Comparison of ENCODE assay signal across 2 cellular contexts in the genomic region with DNA sequence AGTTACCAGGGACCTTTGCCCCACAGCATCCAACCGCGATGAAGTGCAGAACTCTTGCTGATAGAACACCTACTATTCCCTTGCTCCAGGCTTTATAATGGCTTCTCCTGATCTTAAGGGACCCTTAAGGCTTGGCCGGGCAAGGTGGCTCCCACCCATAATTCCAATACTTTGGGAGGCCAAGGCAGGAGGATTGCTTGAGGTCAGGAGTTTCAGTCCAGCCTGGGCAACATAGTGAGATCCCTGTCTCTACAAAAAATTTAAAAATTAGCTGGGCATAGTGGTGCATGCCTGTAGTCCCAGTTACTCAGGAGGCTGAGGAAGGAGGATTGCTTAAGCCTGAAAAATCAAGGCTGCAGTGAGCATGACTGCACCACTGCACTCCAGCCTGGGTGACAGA.
TF ChIP-seq lines count a peak whose summit lies in the region.

No MANE protein-coding gene starts in this region.

TF ChIP-seq in HEK293, 187 proteins besides CTCF, POLR2A, EP300 and RAD21:
- TF ChIP-seq ZNF785 (tag by site-specific recombination; IDR thresholded peaks at IDR 0.05) (no peak), ZNF221 (tag by site-specific recombination; IDR thresholded peaks at IDR 0.05; ENCODE audit: borderline replicate concordance) (no peak), ZNF501 (tag by site-specific recombination; IDR thresholded peaks at IDR 0.05) (no peak), EGR2 (tag by site-specific recombination; IDR thresholded peaks at IDR 0.05; ENCODE audit: low read depth) (no peak), ZNF394 (tag by site-specific recombination; IDR thresholded peaks at IDR 0.05; ENCODE audit: borderline replicate concordance) (no peak), ZNF121 (tag by site-specific recombination; IDR thresholded peaks at IDR 0.05) (peak; percentile 28; the same call in 1 of the 2 replicates)
- TF ChIP-seq, protein P1, sequence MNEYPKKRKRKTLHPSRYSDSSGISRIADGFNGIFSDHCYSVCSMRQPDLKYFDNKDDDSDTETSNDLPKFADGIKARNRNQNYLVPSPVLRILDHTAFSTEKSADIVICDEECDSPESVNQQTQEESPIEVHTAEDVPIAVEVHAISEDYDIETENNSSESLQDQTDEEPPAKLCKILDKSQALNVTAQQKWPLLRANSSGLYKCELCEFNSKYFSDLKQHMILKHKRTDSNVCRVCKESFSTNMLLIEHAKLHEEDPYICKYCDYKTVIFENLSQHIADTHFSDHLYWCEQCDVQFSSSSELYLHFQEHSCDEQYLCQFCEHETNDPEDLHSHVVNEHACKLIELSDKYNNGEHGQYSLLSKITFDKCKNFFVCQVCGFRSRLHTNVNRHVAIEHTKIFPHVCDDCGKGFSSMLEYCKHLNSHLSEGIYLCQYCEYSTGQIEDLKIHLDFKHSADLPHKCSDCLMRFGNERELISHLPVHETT (tag by site-specific recombination; IDR thresholded peaks at IDR 0.05) = no peak
TF ChIP-seq in HEK293: peak in this region for 1.

TF ChIP-seq in K562, 482 proteins besides CTCF, POLR2A, EP300 and RAD21:
- TF ChIP-seq ZNF121 (CRISPR knock-in tag; conservative IDR thresholded peaks at IDR 0.05) = peak; percentile 80; the same call in 1 of the 2 replicates
- no peak for TF ChIP-seq SMARCE1 (IDR thresholded peaks at IDR 0.05)
